In the genomic region with DNA sequence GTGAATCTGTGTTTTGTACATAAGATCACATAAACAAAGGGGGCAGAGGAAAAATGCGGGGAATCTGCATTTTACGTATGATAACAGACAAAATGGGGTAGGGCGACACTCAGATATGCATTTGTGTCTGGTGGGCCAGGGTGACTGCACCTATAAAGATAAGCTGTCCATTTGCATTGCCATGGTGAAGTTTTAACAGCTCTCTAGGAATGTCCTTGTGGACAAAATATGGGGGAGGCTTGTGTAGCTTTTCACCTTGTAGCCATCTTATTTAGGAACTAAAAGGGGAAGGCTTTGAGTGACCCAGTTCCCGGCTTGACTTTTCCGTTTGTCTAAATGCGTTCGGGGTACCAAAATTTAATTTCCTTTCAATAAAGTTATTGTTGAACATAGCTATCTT, we compare ENCODE assay signal across 18 cellular contexts.
DNase-seq lines count a peak whose midpoint lies in the region; ATAC-seq and TF ChIP-seq lines count a peak whose summit lies in the region.
"Had no signal": no experiment of that assay in that cellular context is flagged by ENCODE, and none has a peak within 500 bp of the region (broad histone marks: within the 10 kb centered on the region; RNA-seq: fewer than 3 reads in every experiment).

No MANE protein-coding gene starts in this region.

- TF ChIP-seq POLR2A in uterus (IDR thresholded peaks at IDR 0.05) (no peak), GM18505 (IDR thresholded peaks at IDR 0.05; ENCODE audit: borderline replicate concordance, extremely low read depth, insufficient read depth, insufficient read length) (no peak)

- peak overlapping the region; percentile 89 for H3K4me3 Mint-ChIP-seq in nephron progenitor cell
- H3K4me3 Mint-ChIP-seq in activated naive CD8-positive, alpha-beta T cell treated with anti-CD3 and anti-CD28 coated beads for 36 hours: no peak overlapping the region
- H3K4me3 Mint-ChIP-seq: dendritic cell treated with granulocyte-macrophage colony-stimulating factor and Interleukin-4, amounts not matched to agents 40 ng/mL and 50 ng/mL, for 4 days; IgD-negative memory B cell had no signal

- H3K36me3 ChIP-seq in heart right ventricle (peaks cover 0 to 26% (median 0%) of the 10 kb centered on the region in 9 donors), fibroblast of lung (ENCODE audit: control insufficient read depth, insufficient read depth, low read length) (no peaks in the 10 kb centered on the region), uterus (no peaks in the 10 kb centered on the region)

- ATAC-seq in heart right ventricle (no peak), Right ventricle myocardium superior (ENCODE audit: poor library complexity) (no peak), GM18505 (IDR thresholded peaks at IDR 0.05; ENCODE audit: unreplicated experiment) (no peak)
- ATAC-seq: esophagus mucosa had no signal

- peaks cover 54% of the 10 kb centered on the region for H3K4me1 Mint-ChIP-seq in nephron progenitor cell
- H3K4me1 Mint-ChIP-seq in activated naive CD8-positive, alpha-beta T cell treated with anti-CD3 and anti-CD28 coated beads for 36 hours: peaks cover 5% of the 10 kb centered on the region

- H3K9ac ChIP-seq in fibroblast of lung (ENCODE audit: insufficient read depth, low read length): no peak overlapping the region

- H3K27me3 ChIP-seq in heart right ventricle (peaks cover 0 to 11% (median 0%) of the 10 kb centered on the region in 7 donors), fibroblast of lung (ENCODE audit: control insufficient read depth, insufficient read depth, low read length) (no peaks in the 10 kb centered on the region), uterus (no peaks in the 10 kb centered on the region)
- H3K27me3 ChIP-seq: SJSA1, testis had no signal

- H3K4me1 ChIP-seq in heart right ventricle (peaks cover 6 to 63% (median 30%) of the 10 kb centered on the region in 9 donors), fibroblast of lung (ENCODE audit: control insufficient read depth, extremely low read depth, insufficient read depth, low read length) (peaks cover 5% of the 10 kb centered on the region), uterus (peaks cover 0 to 4% of the 10 kb centered on the region in 2 donors)

- H3K9me3 ChIP-seq in heart right ventricle (peaks cover 0 to 19% (median 14%) of the 10 kb centered on the region in 11 donors), fibroblast of lung (ENCODE audit: control insufficient read depth, insufficient read depth, low read depth, low read length) (no peaks in the 10 kb centered on the region), uterus (no peaks in the 10 kb centered on the region)
- H3K9me3 ChIP-seq: testis had no signal

- peak overlapping the region in 6 of 10 donors; percentile 51 to 64 (median 60) for H3K4me3 ChIP-seq in heart right ventricle
- H3K4me3 ChIP-seq in fibroblast of lung (replicated peaks in 1 of 4; ENCODE audit: control extremely low read depth in 1 of 4, insufficient read depth in 1 of 4, low read depth in 3 of 4, low read length in 4 of 4): peak overlapping the region in 2 of 4 experiments; percentile 67 to 94
- no peak overlapping the region for H3K4me3 ChIP-seq in uterus
- H3K4me3 ChIP-seq: SJSA1, testis had no signal

- peaks cover 43% of the 10 kb centered on the region for H3K36me3 Mint-ChIP-seq in nephron progenitor cell (ENCODE audit: low read depth)
- peaks cover 12% of the 10 kb centered on the region for H3K36me3 Mint-ChIP-seq in activated naive CD8-positive, alpha-beta T cell treated with anti-CD3 and anti-CD28 coated beads for 36 hours

- H2AFZ ChIP-seq in fibroblast of lung (ENCODE audit: low read length): no peak overlapping the region

- peaks cover 76% of the 10 kb centered on the region for H3K79me2 ChIP-seq in fibroblast of lung (ENCODE audit: control insufficient read depth, insufficient read depth, low read length)

- peaks cover 29% of the 10 kb centered on the region for H3K9me3 Mint-ChIP-seq in nephron progenitor cell
- H3K9me3 Mint-ChIP-seq in activated naive CD8-positive, alpha-beta T cell treated with anti-CD3 and anti-CD28 coated beads for 36 hours: peaks cover 17% of the 10 kb centered on the region

- peaks cover 2% of the 10 kb centered on the region for H3K27me3 Mint-ChIP-seq in nephron progenitor cell (ENCODE audit: low read depth, poor library complexity)
- peaks cover 13% of the 10 kb centered on the region for H3K27me3 Mint-ChIP-seq in activated naive CD8-positive, alpha-beta T cell treated with anti-CD3 and anti-CD28 coated beads for 36 hours

- H3K4me2 ChIP-seq in fibroblast of lung (ENCODE audit: extremely low read depth, insufficient read depth, low read length): peak overlapping the region; percentile 18

- TF ChIP-seq CTCF in heart right ventricle (IDR thresholded peaks at IDR 0.05) (no peak), fibroblast of lung (conservative IDR thresholded peaks at IDR 0.05 in 1 of 2, IDR thresholded peaks at IDR 0.05 in 1 of 2; ENCODE audit: low read depth in 1 of 2, low read length in 2 of 2) (no peak), nephron progenitor cell (IDR thresholded peaks at IDR 0.05) (no peak), uterus (IDR thresholded peaks at IDR 0.05) (no peak)

- H3K27ac ChIP-seq in heart right ventricle (peak overlapping the region in 7 of 10 donors; percentile 8 to 89 (median 85)), fibroblast of lung (ENCODE audit: insufficient read depth, low read length) (no peak overlapping the region), uterus (peak overlapping the region; percentile 81 to 85)
- H3K27ac ChIP-seq: SJSA1 had no signal

- DNase-seq in heart right ventricle (no peak), Right ventricle myocardium superior (no peak), fibroblast of lung (ENCODE audit: low read depth in 2 of 2) (no peak), nephron progenitor cell (no peak), uterus (no peak), HuH-7.5 (ENCODE audit: low spot score) (no peak)
- no peak for DNase-seq in activated naive CD8-positive, alpha-beta T cell treated with anti-CD3 and anti-CD28 coated beads for 36 hours
- DNase-seq: activated CD4-positive, alpha-beta T cell treated with anti-CD3 and anti-CD28 coated beads for 4 hours; activated gamma-delta T cell treated with Interleukin-2 at 50 U/mL for 16 hours; anterior cingulate cortex; NCI-H2081; NCI-H524; testis had no signal

- intact Hi-C loops in heart right ventricle (cut with DNase I): loop anchor here in 6 of 10 donors (5.0 to 10.0 kb wide), 5 partner anchors 38 to 199 kb away; no protein-coding TSS in a partner anchor
- intact Hi-C loops in Right ventricle myocardium superior (cut with DNase I): no loop called here
- intact Hi-C loops in uterus (cut with DNase I; ENCODE audit: low total_unique reads): no loop called here

- H3K27ac Mint-ChIP-seq in nephron progenitor cell: peak overlapping the region; percentile 77
- H3K27ac Mint-ChIP-seq in activated naive CD8-positive, alpha-beta T cell treated with anti-CD3 and anti-CD28 coated beads for 36 hours: no peak overlapping the region
- H3K27ac Mint-ChIP-seq: dendritic cell treated with granulocyte-macrophage colony-stimulating factor and Interleukin-4, amounts not matched to agents 40 ng/mL and 50 ng/mL, for 4 days had no signal

- WGBS in heart right ventricle, 2 donors: 81 to 88% methylated on average over 7 of the region's 7 CpGs

- no peaks in the 10 kb centered on the region for H4K20me1 ChIP-seq in fibroblast of lung (ENCODE audit: control insufficient read depth, extremely low read depth, insufficient read depth, low read length)

Comparison
In these comparisons a context has a peak if more than half of its experiments do, and no peak if none do; other contexts are left out.
1. intact Hi-C loops: an anchor here in heart right ventricle (5.0 to 10.0 kb wide); none called in Right ventricle myocardium superior and uterus.
2. H3K4me3 ChIP-seq: peak in heart right ventricle (6 of 10); none in uterus (0 of 2).